Comparison of ENCODE assay signal across 8 cellular contexts in genomic region chr17:11550431-11550830, GRCh38. TPM values are rescaled to one million over a fixed set of nuclear protein-coding genes. Genes with fewer than 3 reads are reported as not detected.
"Had no signal": no experiment of that assay in that cellular context is flagged by ENCODE, and none has a peak within 500 bp of the region (broad histone marks: within the 10 kb centered on the region; RNA-seq: fewer than 3 reads in every experiment).

No MANE protein-coding gene starts in this region.

- ATAC-seq: HCT116 had no signal

- DNase-seq: GM23248, GOT3, H7, IMR-90, KBM-7 had no signal

- H3K4me1 ChIP-seq: HAP-1 had no signal

- H3K27ac ChIP-seq: GM23248, KMS-11 had no signal

- H3K36me3 ChIP-seq: HAP-1 had no signal

- H3K4me3 ChIP-seq: GM23248, HAP-1 had no signal

RNA-seq across cellular contexts. Expression of gene DNAH9, which starts 47.8 kb away (rescaled TPM):
- total RNA-seq: GM23248, IMR-90 had no signal
